14 cellular contexts compared by ENCODE assay signal in the genomic region with DNA sequence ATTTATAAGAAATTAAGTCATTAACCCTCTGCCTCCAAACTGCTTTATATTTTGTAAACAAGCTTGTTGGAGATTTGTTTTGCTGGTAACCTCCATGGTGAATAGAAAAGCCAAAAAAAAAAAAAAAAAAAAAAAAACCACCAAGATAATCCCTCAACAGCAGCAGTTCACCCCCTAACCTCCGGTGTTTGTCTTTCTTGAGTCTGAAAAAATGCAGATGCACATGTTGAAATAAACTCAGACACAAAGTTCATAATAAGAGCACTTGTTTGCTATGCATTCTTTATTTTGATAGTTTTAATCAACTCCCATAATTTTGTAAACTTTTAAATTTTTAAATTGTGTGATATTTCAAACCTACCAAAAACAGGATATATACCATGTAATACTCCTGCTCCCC. TPM values are rescaled to one million over a fixed set of nuclear protein-coding genes. Genes with fewer than 3 reads are reported as not detected.
A peak's percentile ranks its signal among the peaks of the same experiment; 100 is the strongest.
DNase-seq lines count a peak whose midpoint lies in the region; ATAC-seq lines count a peak whose summit lies in the region.
"Had no signal": no experiment of that assay in that cellular context is flagged by ENCODE, and none has a peak within 500 bp of the region (broad histone marks: within the 10 kb centered on the region; RNA-seq: fewer than 3 reads in every experiment).

No MANE protein-coding gene starts in this region.

- DNase-seq in NCI-H82 (lab: John Stamatoyannopoulos, UW) (peak; percentile 28), NCI-H82 treated with DMSO at 0.1 percent for 48 hours (lab: John Stamatoyannopoulos, UW; ENCODE audit: unreplicated experiment) (no peak), NCI-H69 (lab: John Stamatoyannopoulos, UW) (peak; percentile 24), neuronal stem cell (ENCODE audit: low spot score) (no peak), NCI-H2107 (lab: John Stamatoyannopoulos, UW) (no peak)
- DNase-seq: 8988T; CD8-positive, alpha-beta memory T cell; DMS79; NCI-H2171 treated with DMSO at 0.1 percent for 48 hours had no signal

- H3K36me3 ChIP-seq in iPS-20b (ENCODE audit: insufficient read depth, low read depth, low read length) (no peaks in the 10 kb centered on the region), neuronal stem cell (replicated peaks in 1 of 2; ENCODE audit: control insufficient read depth in 2 of 2, insufficient read depth in 2 of 2, low read length in 2 of 2) (no peaks in the 10 kb centered on the region)
- H3K36me3 ChIP-seq: BLaER1 had no signal

- H3K27me3 ChIP-seq in iPS-20b (ENCODE audit: insufficient read depth, low read length) (peaks cover 4% of the 10 kb centered on the region; the same call in 1 of the 2 replicates), neuronal stem cell (ENCODE audit: control insufficient read depth in 3 of 3, insufficient read depth in 3 of 3, low read depth in 1 of 3, low read length in 3 of 3) (no peaks in the 10 kb centered on the region)

- no peak overlapping the region for H4K91ac ChIP-seq in neuronal stem cell (ENCODE audit: low read depth, low read length, poor library complexity)

- H3K23ac ChIP-seq in neuronal stem cell (ENCODE audit: low read depth, low read length, poor library complexity) = no peak overlapping the region

- no peak overlapping the region for H4K8ac ChIP-seq in neuronal stem cell (ENCODE audit: low read depth, low read length)

- no peak overlapping the region for H2AFZ ChIP-seq in neuronal stem cell (ENCODE audit: low read length)

- no peak for ATAC-seq in GM19023 (IDR thresholded peaks at IDR 0.05; ENCODE audit: unreplicated experiment)
- ATAC-seq in GM21423 (IDR thresholded peaks at IDR 0.05; ENCODE audit: unreplicated experiment) = no peak

- H3K9ac ChIP-seq in iPS-20b (ENCODE audit: low read depth, low read length) (peak overlapping the region; percentile 56; the same call in 1 of the 2 replicates), neuronal stem cell (ENCODE audit: low read depth, low read length, poor library complexity) (no peak overlapping the region)
- H3K9ac ChIP-seq: BLaER1 had no signal

- H3K9me3 ChIP-seq in iPS-20b (ENCODE audit: insufficient read depth, low read depth, low read length) (no peaks in the 10 kb centered on the region), neuronal stem cell (replicated peaks in 1 of 2; ENCODE audit: control insufficient read depth in 2 of 2, insufficient read depth in 1 of 2, low read depth in 1 of 2, low read length in 2 of 2) (no peaks in the 10 kb centered on the region)
- H3K9me3 ChIP-seq: BLaER1 had no signal

- H3K4me3 ChIP-seq in iPS-20b (ENCODE audit: low read length) (peak overlapping the region; percentile 65), neuronal stem cell (ENCODE audit: low read length in 2 of 2) (peak overlapping the region in 1 of 2 donors; percentile 25)
- H3K4me3 ChIP-seq: BLaER1, SK-N-MC had no signal

- no peak overlapping the region for H3K4ac ChIP-seq in neuronal stem cell (ENCODE audit: low read length)

- no peak overlapping the region for H3K14ac ChIP-seq in neuronal stem cell (ENCODE audit: low read length)

- peak overlapping the region; percentile 2 for H3K4me2 ChIP-seq in neuronal stem cell (ENCODE audit: insufficient read depth, low read length, poor library complexity, severe bottlenecking)
- H3K4me2 ChIP-seq: BLaER1 had no signal

- H2BK5ac ChIP-seq in neuronal stem cell (ENCODE audit: low read length) = no peak overlapping the region

- H3K27ac ChIP-seq in iPS-20b (ENCODE audit: low read length) (no peak overlapping the region), neuronal stem cell (replicated peaks; ENCODE audit: low read length) (peak overlapping the region; percentile 96)
- H3K27ac ChIP-seq: BLaER1, SK-N-MC had no signal

- WGBS in neuronal stem cell (ENCODE audit: extremely low coverage in 2 of 2, insufficient read length in 2 of 2, insufficient replicate concordance in 1 of 2), 2 donors = no CpG with 5 or more reads among the region's 1 CpG

- no peak overlapping the region for H2AK5ac ChIP-seq in neuronal stem cell (ENCODE audit: low read depth, low read length)

- no peak overlapping the region for H2BK12ac ChIP-seq in neuronal stem cell (ENCODE audit: low read length)

- H2BK120ac ChIP-seq in neuronal stem cell (ENCODE audit: low read depth, low read length) = no peak overlapping the region

- H3K4me1 ChIP-seq in iPS-20b (ENCODE audit: insufficient read depth, low read length) = peaks cover 33% of the 10 kb centered on the region
- peaks cover 19 to 46% of the 10 kb centered on the region in 2 donors for H3K4me1 ChIP-seq in neuronal stem cell (ENCODE audit: control insufficient read depth in 2 of 2, insufficient read depth in 1 of 2, low read depth in 1 of 2, low read length in 2 of 2)

- no peak overlapping the region for H2BK15ac ChIP-seq in neuronal stem cell (ENCODE audit: low read length)

- H3K79me1 ChIP-seq in neuronal stem cell (ENCODE audit: low read depth, low read length) = peaks cover 3% of the 10 kb centered on the region

- no peak overlapping the region for H3K18ac ChIP-seq in neuronal stem cell (ENCODE audit: low read length)

RNA-seq across cellular contexts. Expression of gene PLCH1, which starts 1.8 kb away (rescaled TPM):
- 14.4 TPM for polyA plus RNA-seq in neuronal stem cell (2013, experiment 1 of 2)
- 16.6 TPM for polyA plus RNA-seq in neuronal stem cell (2013, experiment 2 of 2)
- polyA plus RNA-seq: CD8-positive, alpha-beta memory T cell had no signal

RNA-seq across cellular contexts. Expression of gene C3orf33, which starts 59.4 kb away (rescaled TPM):
- 5.3 TPM for polyA plus RNA-seq in neuronal stem cell (2013, experiment 1 of 2)
- polyA plus RNA-seq in neuronal stem cell (2013, experiment 2 of 2) = 5.6 TPM

Comparison
In these comparisons a context has a peak if more than half of its experiments do, and no peak if none do; other contexts are left out.
1. DNase-seq: peak in NCI-H82 (single experiment) and NCI-H69 (single experiment); none in NCI-H82 treated with DMSO at 0.1 percent for 48 hours (single experiment), neuronal stem cell (single experiment) and NCI-H2107 (single experiment).